ENCODE assay signal across 18 cellular contexts in the genomic region with DNA sequence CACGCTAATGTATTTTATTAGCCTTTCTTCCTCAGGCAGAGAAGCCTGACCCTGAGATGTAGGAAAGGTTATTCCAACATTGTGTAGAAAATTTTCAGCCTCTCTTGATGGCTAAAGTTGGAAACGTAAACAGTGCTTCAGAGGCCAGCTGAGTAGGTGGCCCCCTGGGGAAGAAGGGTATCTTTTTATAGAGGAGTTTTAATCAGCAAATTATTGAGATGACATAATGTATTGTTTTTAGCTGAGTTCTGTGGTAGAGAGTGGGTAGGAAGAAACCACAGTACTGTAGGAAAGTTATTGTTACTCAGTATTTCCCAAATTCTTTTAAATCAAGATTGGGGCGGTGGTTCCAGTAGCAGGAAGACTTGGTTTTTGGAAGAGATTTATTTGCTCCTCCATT.
DNase-seq lines count a peak whose midpoint lies in the region; ATAC-seq and TF ChIP-seq lines count a peak whose summit lies in the region.
"Had no signal": no experiment of that assay in that cellular context is flagged by ENCODE, and none has a peak within 500 bp of the region (broad histone marks: within the 10 kb centered on the region; RNA-seq: fewer than 3 reads in every experiment).

No MANE protein-coding gene starts in this region.

- intact Hi-C loops in heart left ventricle (cut with DNase I) = no loop called here
- intact Hi-C loops in cardiac septum (cut with DNase I) = loop anchor here (5.0 kb wide), 1 partner anchor 133 kb away; no protein-coding TSS in a partner anchor

- no peaks in the 10 kb centered on the region for H3K36me3 Mint-ChIP-seq in activated CD4-positive, alpha-beta memory T cell treated with anti-CD3 and anti-CD28 coated beads, Interleukin-2, amount 10 ng/mL, durations not matched to agents 7 days and 5 days (ENCODE audit: low read depth)
- H3K36me3 Mint-ChIP-seq: WTC11 had no signal

- H3K27me3 ChIP-seq in heart left ventricle (no peaks in the 10 kb centered on the region), adipocyte (replicated peaks; ENCODE audit: control insufficient read depth, insufficient read depth, low read length) (no peaks in the 10 kb centered on the region)
- H3K27me3 ChIP-seq: transverse colon had no signal

- CTCF ChIA-PET in activated CD4-positive, alpha-beta memory T cell treated with anti-CD3 and anti-CD28 coated beads, Interleukin-2, amount 10 ng/mL, durations not matched to agents 7 days and 5 days (lab: Charles Lee) = no interaction called here

- H3K9me3 ChIP-seq in heart left ventricle (peaks cover 0 to 4% (median 0%) of the 10 kb centered on the region in 12 donors), adipocyte (ENCODE audit: control insufficient read depth, low read length) (no peaks in the 10 kb centered on the region)
- H3K9me3 ChIP-seq: transverse colon had no signal

- H3K27ac ChIP-seq in heart left ventricle = peak overlapping the region in 5 of 12 donors; percentile 4 to 55 (median 11)
- H3K27ac ChIP-seq: 22Rv1, transverse colon had no signal

- peak; percentile 34 to 68 (median 60) for ATAC-seq in heart left ventricle
- ATAC-seq: WTC11 had no signal

- H3K4me3 Mint-ChIP-seq in activated CD4-positive, alpha-beta memory T cell treated with anti-CD3 and anti-CD28 coated beads, Interleukin-2, amount 10 ng/mL, durations not matched to agents 7 days and 5 days = no peak overlapping the region
- H3K4me3 Mint-ChIP-seq: CD8-positive, alpha-beta memory T cell; WTC11 had no signal

- H3K36me3 ChIP-seq in heart left ventricle = no peaks in the 10 kb centered on the region
- no peaks in the 10 kb centered on the region for H3K36me3 ChIP-seq in adipocyte (ENCODE audit: control insufficient read depth, insufficient read depth, low read length, severe bottlenecking)
- H3K36me3 ChIP-seq: transverse colon had no signal

- no peak for TF ChIP-seq CTCF in heart left ventricle (IDR thresholded peaks at IDR 0.05)
- TF ChIP-seq CTCF in foreskin fibroblast (IDR thresholded peaks at IDR 0.05; ENCODE audit: low read depth, low read length) = no peak

- DNase-seq in heart left ventricle (no peak), cardiac septum (ENCODE audit: low spot score) (no peak), adipocyte (ENCODE audit: low read depth) (peak; percentile 44), foreskin fibroblast (peak; percentile 35 to 70), stromal cell of bone marrow (ENCODE audit: low read depth) (peak; percentile 88), activated T-cell treated with anti-CD3 and anti-CD28 coated beads for 4 hours (no peak), NCI-H2171 treated with DMSO at 0.1 percent for 48 hours (lab: John Stamatoyannopoulos, UW) (no peak)
- no peak for DNase-seq in activated CD4-positive, alpha-beta memory T cell treated with anti-CD3 and anti-CD28 coated beads, Interleukin-2, amount 10 ng/mL, durations not matched to agents 7 days and 5 days
- DNase-seq: CD8-positive, alpha-beta memory T cell; erythroblast; GDM1; H7; NCI-H1436; NCI-H345; occipital lobe; transverse colon had no signal

- no peak overlapping the region for H3K4me3 ChIP-seq in heart left ventricle
- H3K4me3 ChIP-seq in adipocyte (ENCODE audit: low read length) = no peak overlapping the region
- no peak overlapping the region for H3K4me3 ChIP-seq in foreskin fibroblast (ENCODE audit: low read depth in 1 of 2, low read length in 2 of 2)
- H3K4me3 ChIP-seq: transverse colon had no signal

- no peak overlapping the region for H3K9ac ChIP-seq in adipocyte (ENCODE audit: low read length)

- no peak for TF ChIP-seq POLR2A in heart left ventricle (IDR thresholded peaks at IDR 0.05)

- no peaks in the 10 kb centered on the region for H3K27me3 Mint-ChIP-seq in activated CD4-positive, alpha-beta memory T cell treated with anti-CD3 and anti-CD28 coated beads, Interleukin-2, amount 10 ng/mL, durations not matched to agents 7 days and 5 days

- H3K9me3 Mint-ChIP-seq in activated CD4-positive, alpha-beta memory T cell treated with anti-CD3 and anti-CD28 coated beads, Interleukin-2, amount 10 ng/mL, durations not matched to agents 7 days and 5 days = peaks cover 4% of the 10 kb centered on the region

- POLR2A ChIA-PET in activated CD4-positive, alpha-beta memory T cell treated with anti-CD3 and anti-CD28 coated beads, Interleukin-2, amount 10 ng/mL, durations not matched to agents 7 days and 5 days (lab: Charles Lee) = no interaction called here

- H3K27ac Mint-ChIP-seq in activated CD4-positive, alpha-beta memory T cell treated with anti-CD3 and anti-CD28 coated beads, Interleukin-2, amount 10 ng/mL, durations not matched to agents 7 days and 5 days = no peak overlapping the region
- H3K27ac Mint-ChIP-seq: CD8-positive, alpha-beta memory T cell; WTC11 had no signal

- H3K4me1 ChIP-seq in heart left ventricle = peaks cover 0 to 43% (median 12%) of the 10 kb centered on the region in 12 donors
- H3K4me1 ChIP-seq in adipocyte (ENCODE audit: control insufficient read depth, insufficient read depth, low read length) = peaks cover 44% of the 10 kb centered on the region

- 41 to 50% (median 46%) methylated on average over 3 of the region's 3 CpGs for WGBS in heart left ventricle, 4 donors

- H3K4me1 Mint-ChIP-seq in activated CD4-positive, alpha-beta memory T cell treated with anti-CD3 and anti-CD28 coated beads, Interleukin-2, amount 10 ng/mL, durations not matched to agents 7 days and 5 days = no peaks in the 10 kb centered on the region
- H3K4me1 Mint-ChIP-seq: CD8-positive, alpha-beta memory T cell had no signal

Comparison
In these comparisons a context has a peak if more than half of its experiments do, and no peak if none do; other contexts are left out.
1. DNase-seq: peak in adipocyte (single experiment), foreskin fibroblast (2 of 2) and stromal cell of bone marrow (single experiment); none in heart left ventricle (0 of 5), cardiac septum (single experiment), activated CD4-positive, alpha-beta memory T cell treated with anti-CD3 and anti-CD28 coated beads, Interleukin-2, amount 10 ng/mL, durations not matched to agents 7 days and 5 days (single experiment), activated T-cell treated with anti-CD3 and anti-CD28 coated beads for 4 hours (single experiment) and NCI-H2171 treated with DMSO at 0.1 percent for 48 hours (single experiment).